Comparison of ENCODE assay signal across 8 cellular contexts in genomic region chr2:97995734-97996624, GRCh38. TPM values are rescaled to one million over a fixed set of nuclear protein-coding genes. Genes with fewer than 3 reads are reported as not detected.
A peak's percentile ranks its signal among the peaks of the same experiment; 100 is the strongest.
DNase-seq lines count a peak whose midpoint lies in the region; ATAC-seq and TF ChIP-seq lines count a peak whose summit lies in the region.

TMEM131 (minus strand) TSS chr2:97995948; CDS start chr2:97995662, 286 bp downstream.

- H3K9ac ChIP-seq in neural progenitor cell, result peak within 1 kb of the TSS; percentile 66
- peak within 1 kb of the TSS; percentile 69 to 94 for H3K9ac ChIP-seq in stomach smooth muscle (ENCODE audit: low read length in 2 of 2)

- peak; percentile 84 for ATAC-seq in foreskin keratinocyte

- peaks cover 9% of the 10 kb centered on the region for H3K36me3 ChIP-seq in SJSA1
- no peaks in the 10 kb centered on the region for H3K36me3 ChIP-seq in neural progenitor cell
- H3K36me3 ChIP-seq in stomach smooth muscle (ENCODE audit: control insufficient read depth in 2 of 2, insufficient read depth in 2 of 2, low read length in 2 of 2), result no peaks in the 10 kb centered on the region

- no peaks in the 10 kb centered on the region for H3K27me3 ChIP-seq in SJSA1 (replicated peaks)
- no peaks in the 10 kb centered on the region for H3K27me3 ChIP-seq in foreskin keratinocyte
- H3K27me3 ChIP-seq in neural progenitor cell, result no peaks in the 10 kb centered on the region
- H3K27me3 ChIP-seq in stomach smooth muscle (ENCODE audit: control insufficient read depth in 1 of 2, insufficient read depth in 2 of 2, low read length in 2 of 2), result no peaks in the 10 kb centered on the region

- peak within 1 kb of the TSS; percentile 95 for H3K4me3 ChIP-seq in SJSA1
- peak within 1 kb of the TSS; percentile 61 for H3K4me3 ChIP-seq in neural progenitor cell
- peak within 1 kb of the TSS; percentile 78 to 90 for H3K4me3 ChIP-seq in stomach smooth muscle (ENCODE audit: low read length in 2 of 2)

- H3K9me3 Mint-ChIP-seq in neural progenitor cell, result no peaks in the 10 kb centered on the region

- H3K27ac ChIP-seq in SJSA1 (peak within 1 kb of the TSS; percentile 75), foreskin keratinocyte (peak within 1 kb of the TSS; percentile 76), neural progenitor cell (peak within 1 kb of the TSS; percentile 91), stomach smooth muscle (ENCODE audit: low read length) (peak within 1 kb of the TSS; percentile 86)

- CTCF ChIA-PET in HEK293T (lab: Yijun Ruan, JAX), result no interaction called here

- peaks cover 2% of the 10 kb centered on the region for H3K27me3 Mint-ChIP-seq in neural progenitor cell (ENCODE audit: insufficient read depth, low read depth)

- H3K27ac Mint-ChIP-seq in neural progenitor cell, result peak within 1 kb of the TSS; percentile 97

- H3K4me1 Mint-ChIP-seq in neural progenitor cell, result peaks cover 31% of the 10 kb centered on the region

- H3K9me3 ChIP-seq in SJSA1 (replicated peaks), result no peaks in the 10 kb centered on the region; the same call in 1 of the 2 replicates
- H3K9me3 ChIP-seq in neural progenitor cell (ENCODE audit: low read depth), result no peaks in the 10 kb centered on the region
- no peaks in the 10 kb centered on the region for H3K9me3 ChIP-seq in stomach smooth muscle (ENCODE audit: control insufficient read depth in 2 of 2, low read length in 2 of 2)

- peak within 1 kb of the TSS; percentile 96 for H3K4me3 Mint-ChIP-seq in neural progenitor cell

- DNase-seq in GM04503 (ENCODE audit: low read depth) (peak; percentile 65), HEK293T (ENCODE audit: extremely low spot score) (peak; percentile 95), MV-4-11 (lab: John Stamatoyannopoulos, UW) (peak; percentile 91), SJSA1 (ENCODE audit: low read depth in 1 of 2, low spot score in 2 of 2) (peak; percentile 94 to 97), foreskin keratinocyte (peak; percentile 83 to 90), neural progenitor cell (ENCODE audit: low spot score) (peak; percentile 95)
- peak; percentile 84 to 95 (median 92) for DNase-seq in activated naive CD4-positive, alpha-beta T cell (lab: John Stamatoyannopoulos, UW)

- H2AFZ ChIP-seq in neural progenitor cell (replicated peaks), result peak within 1 kb of the TSS; percentile 96

- H3F3A ChIP-seq in neural progenitor cell (ENCODE audit: low read depth), result peaks cover 7% of the 10 kb centered on the region

- H3K4me2 ChIP-seq in neural progenitor cell, result peak within 1 kb of the TSS; percentile 86

- TF ChIP-seq CTCF in foreskin keratinocyte (conservative IDR thresholded peaks at IDR 0.05) (no peak), neural progenitor cell (IDR thresholded peaks at IDR 0.05) (no peak)

- H3K79me2 ChIP-seq in neural progenitor cell (ENCODE audit: low read depth), result peaks cover 43% of the 10 kb centered on the region

- H3K4me1 ChIP-seq in SJSA1 (replicated peaks), result peaks cover 13% of the 10 kb centered on the region
- H3K4me1 ChIP-seq in foreskin keratinocyte, result peaks cover 3% of the 10 kb centered on the region
- H3K4me1 ChIP-seq in neural progenitor cell, result peaks cover 13% of the 10 kb centered on the region
- peaks cover 8% of the 10 kb centered on the region for H3K4me1 ChIP-seq in stomach smooth muscle (ENCODE audit: control insufficient read depth, insufficient read depth, low read length)

- peaks cover 25% of the 10 kb centered on the region for H4K20me1 ChIP-seq in neural progenitor cell (ENCODE audit: low read depth)

- peaks cover 2% of the 10 kb centered on the region for H3K36me3 Mint-ChIP-seq in neural progenitor cell

- POLR2A ChIA-PET in HEK293T (lab: Yijun Ruan, JAX), result interaction anchor here (0.6 to 1.6 kb wide), 3 partner anchors 12 to 176 kb away, joined by 3 to 6 read pairs (median 3); no protein-coding TSS in a partner anchor

TF ChIP-seq in HEK293T, 16 proteins besides CTCF, POLR2A, EP300 and RAD21:
- TF ChIP-seq SP1 (IDR thresholded peaks at IDR 0.05) (peak; percentile 92), BHLHE40 (IDR thresholded peaks at IDR 0.05; ENCODE audit: borderline replicate concordance) (no peak), L3MBTL2 (conservative IDR thresholded peaks at IDR 0.05) (peak; percentile 80), HDGF (IDR thresholded peaks at IDR 0.05; ENCODE audit: borderline replicate concordance) (no peak), FOXA1 (IDR thresholded peaks at IDR 0.05) (no peak), ARNT (IDR thresholded peaks at IDR 0.05) (no peak), NFRKB (IDR thresholded peaks at IDR 0.05) (no peak), ELF4 (IDR thresholded peaks at IDR 0.05) (no peak), CTBP1 (IDR thresholded peaks at IDR 0.05; ENCODE audit: borderline replicate concordance) (0 out of 2 replicates have a peak, but pooled peaks have one; percentile 29)

RNA-seq across cellular contexts. Expression of gene TMEM131, which starts in this region (rescaled TPM):
- total RNA-seq in SJSA1 (2014; rRNA removed; shearing (Covaris generic)), result 9.8 and 18.7 TPM in 2 replicates
- total RNA-seq in foreskin keratinocyte, result 33.6 and 36.6 TPM in 2 replicates
- 8.4 and 10.5 TPM in 2 replicates for polyA plus RNA-seq in foreskin keratinocyte
- 25.4 and 59.4 TPM in 2 replicates for total RNA-seq in neural progenitor cell (ENCODE audit: low replicate concordance)

Comparison
In these comparisons a context has a peak if more than half of its experiments do, and no peak if none do; other contexts are left out.
1. Peak in every context shown above with its lines: DNase-seq, ATAC-seq, H3K4me3 ChIP-seq and H3K27ac ChIP-seq.